10 cellular contexts compared by ENCODE assay signal in genomic region chr3:16430717-16431630, GRCh38.
DNase-seq lines count a peak whose midpoint lies in the region; ATAC-seq and TF ChIP-seq lines count a peak whose summit lies in the region.
"Had no signal": no experiment of that assay in that cellular context is flagged by ENCODE, and none has a peak within 500 bp of the region (broad histone marks: within the 10 kb centered on the region; RNA-seq: fewer than 3 reads in every experiment).

No MANE protein-coding gene starts in this region.

- H3K4me3 ChIP-seq in SU-DHL-6 (ENCODE audit: insufficient read depth, low read length, poor library complexity, severe bottlenecking) (peak overlapping the region; percentile 18), vagina (no peak overlapping the region), upper lobe of left lung (no peak overlapping the region), GM23248 (no peak overlapping the region)
- H3K4me3 ChIP-seq: adrenal gland, lung had no signal

- H2AFZ ChIP-seq in SU-DHL-6 (ENCODE audit: low read depth, low read length, severe bottlenecking) (no peak overlapping the region), GM23248 (no peak overlapping the region)

- H3K36me3 ChIP-seq in SU-DHL-6 (ENCODE audit: low read length) = peaks cover 54% of the 10 kb centered on the region
- no peaks in the 10 kb centered on the region for H3K36me3 ChIP-seq in vagina
- H3K36me3 ChIP-seq in upper lobe of left lung = peaks cover 0 to 22% (median 0%) of the 10 kb centered on the region in 4 donors
- H3K36me3 ChIP-seq in GM23248 (ENCODE audit: low read depth) = peaks cover 11% of the 10 kb centered on the region; the same call in 1 of the 2 replicates
- H3K36me3 ChIP-seq: adrenal gland had no signal

- no peaks in the 10 kb centered on the region for H3K9me3 ChIP-seq in SU-DHL-6 (ENCODE audit: insufficient read depth, low read length)
- H3K9me3 ChIP-seq in vagina = no peaks in the 10 kb centered on the region
- no peaks in the 10 kb centered on the region for H3K9me3 ChIP-seq in upper lobe of left lung
- no peaks in the 10 kb centered on the region for H3K9me3 ChIP-seq in GM23248 (ENCODE audit: low read depth)
- H3K9me3 ChIP-seq: adrenal gland had no signal

- no peak for TF ChIP-seq CTCF in SU-DHL-6 (IDR thresholded peaks at IDR 0.05; ENCODE audit: insufficient read depth, low read length, poor library complexity, severe bottlenecking)
- TF ChIP-seq CTCF in vagina (IDR thresholded peaks at IDR 0.05) = no peak
- TF ChIP-seq CTCF in foreskin keratinocyte (conservative IDR thresholded peaks at IDR 0.05) = no peak
- TF ChIP-seq CTCF in upper lobe of left lung (IDR thresholded peaks at IDR 0.05) = no peak

- in situ Hi-C loops in G401 (cut with HindIII; ENCODE audit: low sequenced_read_pairs) (no loop called here), GM23248 (cut with MboI) (no loop called here)

- no peak for TF ChIP-seq EP300 in upper lobe of left lung (IDR thresholded peaks at IDR 0.05)

- H3K27ac ChIP-seq in SU-DHL-6 (ENCODE audit: low read depth, low read length) (peak overlapping the region; percentile 100), vagina (no peak overlapping the region), foreskin keratinocyte (no peak overlapping the region), upper lobe of left lung (peak overlapping the region in 2 of 4 donors; percentile 30 to 51), GM23248 (no peak overlapping the region)
- H3K27ac ChIP-seq: adrenal gland had no signal

- TF ChIP-seq POLR2A in vagina (IDR thresholded peaks at IDR 0.05) = no peak
- no peak for TF ChIP-seq POLR2A in upper lobe of left lung (IDR thresholded peaks at IDR 0.05)

- intact Hi-C loops in vagina (cut with DNase I) = no loop called here

- no peaks in the 10 kb centered on the region for H3K9me2 ChIP-seq in SU-DHL-6 (replicated peaks; ENCODE audit: insufficient read depth, low read length)
- no peaks in the 10 kb centered on the region for H3K9me2 ChIP-seq in GM23248 (ENCODE audit: insufficient read depth)

- H3K9ac ChIP-seq in SU-DHL-6 (ENCODE audit: low read length) = peak overlapping the region; percentile 64
- H3K9ac ChIP-seq in GM23248 = no peak overlapping the region

- peaks cover 12% of the 10 kb centered on the region for H3K4me1 ChIP-seq in vagina
- H3K4me1 ChIP-seq in foreskin keratinocyte = no peaks in the 10 kb centered on the region
- peaks cover 21 to 27% (median 26%) of the 10 kb centered on the region in 4 donors for H3K4me1 ChIP-seq in upper lobe of left lung
- H3K4me1 ChIP-seq in GM23248 (ENCODE audit: insufficient read depth) = peaks cover 29% of the 10 kb centered on the region

- peak; percentile 22 for DNase-seq in G401 (ENCODE audit: low spot score)
- no peak for DNase-seq in vagina (ENCODE audit: extremely low spot score in 2 of 2)
- no peak for DNase-seq in foreskin keratinocyte
- no peak for DNase-seq in upper lobe of left lung
- DNase-seq in GM23248 = no peak
- DNase-seq: adrenal gland had no signal

- H3F3A ChIP-seq in SU-DHL-6 (ENCODE audit: insufficient read depth) = peaks cover 58% of the 10 kb centered on the region
- H3F3A ChIP-seq in GM23248 (ENCODE audit: insufficient read depth) = peaks cover 28% of the 10 kb centered on the region

- H3K27me3 ChIP-seq in SU-DHL-6 (ENCODE audit: low read length) = no peaks in the 10 kb centered on the region
- H3K27me3 ChIP-seq in vagina = no peaks in the 10 kb centered on the region
- no peaks in the 10 kb centered on the region for H3K27me3 ChIP-seq in foreskin keratinocyte
- H3K27me3 ChIP-seq in upper lobe of left lung = no peaks in the 10 kb centered on the region
- H3K27me3 ChIP-seq in GM23248 (replicated peaks; ENCODE audit: insufficient read depth) = no peaks in the 10 kb centered on the region
- H3K27me3 ChIP-seq: adrenal gland had no signal

- H4K20me1 ChIP-seq in SU-DHL-6 (ENCODE audit: low read depth, low read length) (no peaks in the 10 kb centered on the region), GM23248 (ENCODE audit: insufficient read depth) (no peaks in the 10 kb centered on the region)

- ATAC-seq in GM19372 (IDR thresholded peaks at IDR 0.05; ENCODE audit: low read depth, unreplicated experiment) = peak; percentile 34
- peak; percentile 69 for ATAC-seq in HG03060 (IDR thresholded peaks at IDR 0.05; ENCODE audit: low read depth, unreplicated experiment)
- no peak for ATAC-seq in foreskin keratinocyte
- no peak for ATAC-seq in upper lobe of left lung (ENCODE audit: low FRiP score in 2 of 2)

- H3K79me2 ChIP-seq in SU-DHL-6 (ENCODE audit: insufficient read depth, low read length) (peaks cover 75% of the 10 kb centered on the region), GM23248 (ENCODE audit: insufficient read depth) (peaks cover 32% of the 10 kb centered on the region)

- H3K4me2 ChIP-seq in SU-DHL-6 (ENCODE audit: low read depth, low read length, poor library complexity, severe bottlenecking) = peak overlapping the region; percentile 98
- no peak overlapping the region for H3K4me2 ChIP-seq in GM23248 (ENCODE audit: unreplicated experiment)

- 89 to 93% methylated on average over 8 to 11 of the region's 11 CpGs for WGBS in upper lobe of left lung, 2 donors
- WGBS in GM23248 (ENCODE audit: low coverage in 1 of 2, low lambda C conversion rate in 2 of 2, missing lambda C conversion rate in 2 of 2), 2 experiments = 96% methylated on average over 11 of the region's 11 CpGs

Comparison
In these comparisons a context has a peak if more than half of its experiments do, and no peak if none do; other contexts are left out.
1. ATAC-seq: peak in GM19372 (single experiment) and HG03060 (single experiment); none in foreskin keratinocyte (single experiment) and upper lobe of left lung (0 of 2).